In the genomic region with DNA sequence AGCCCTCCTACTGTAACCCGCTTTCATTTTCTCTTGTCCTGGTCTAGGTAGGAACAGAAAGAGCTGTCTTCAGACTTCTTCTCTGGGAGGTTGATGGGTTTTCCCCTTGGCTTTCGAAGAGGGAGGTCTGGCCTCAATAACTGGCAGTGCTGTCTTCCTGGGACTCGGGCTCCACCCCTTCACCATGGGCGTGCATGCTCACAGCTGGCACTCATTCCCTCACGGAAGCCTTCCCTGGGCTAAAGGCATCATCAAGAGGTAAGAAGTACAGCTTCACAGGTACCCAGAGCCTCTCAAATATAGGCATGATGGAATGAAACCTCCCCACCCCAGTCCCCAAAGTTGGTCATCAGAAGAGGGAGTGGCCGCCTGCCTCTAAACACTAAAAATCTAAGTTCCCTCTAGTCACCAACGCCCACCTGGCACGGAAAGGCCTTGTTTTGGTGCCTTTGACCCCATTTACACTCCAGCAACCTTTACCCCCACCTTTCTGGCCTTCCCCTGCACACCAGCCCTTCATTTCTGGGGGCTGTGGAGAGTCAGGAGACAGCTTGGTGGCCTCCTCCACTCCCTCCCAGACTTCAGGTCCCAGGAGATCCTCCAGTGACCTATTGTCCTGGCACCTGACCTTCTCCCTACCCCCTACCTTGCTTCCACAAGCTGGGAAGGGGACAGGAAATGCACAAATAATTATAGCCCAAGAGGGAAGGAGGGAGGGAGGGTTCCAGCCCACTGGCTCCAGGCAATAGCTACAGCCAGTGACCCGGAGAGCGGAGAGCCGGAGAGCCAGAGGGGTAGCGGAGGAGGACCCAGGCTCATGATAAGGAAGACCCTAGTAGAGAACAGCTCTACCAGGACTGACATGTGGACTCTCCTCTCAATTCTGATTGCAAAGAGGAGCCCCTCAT, we compare ENCODE assay signal across 1 cellular context.
TF ChIP-seq lines count a peak whose summit lies in the region.

No MANE protein-coding gene starts in this region.

TF ChIP-seq in SK-N-SH, 30 proteins besides CTCF, POLR2A, EP300 and RAD21 (continued from another document):
- TF ChIP-seq ZBTB33 (IDR thresholded peaks at IDR 0.05; ENCODE audit: borderline replicate concordance, low read depth): no peak
